17 cellular contexts compared by ENCODE assay signal in genomic region chr3:134057006-134057832, GRCh38. TPM values are rescaled to one million over a fixed set of nuclear protein-coding genes. Genes with fewer than 3 reads are reported as not detected.
A peak's percentile ranks its signal among the peaks of the same experiment; 100 is the strongest.
DNase-seq lines count a peak whose midpoint lies in the region; ATAC-seq and TF ChIP-seq lines count a peak whose summit lies in the region.
"Had no signal": no experiment of that assay in that cellular context is flagged by ENCODE, and none has a peak within 500 bp of the region (broad histone marks: within the 10 kb centered on the region; RNA-seq: fewer than 3 reads in every experiment).

No MANE protein-coding gene starts in this region.

- H3K36me3 ChIP-seq in mammary epithelial cell (ENCODE audit: insufficient read depth, low read length) (no peaks in the 10 kb centered on the region), upper lobe of left lung (no peaks in the 10 kb centered on the region)
- H3K36me3 ChIP-seq: lower lobe of right lung, SJCRH30, tibial artery had no signal

- no peaks in the 10 kb centered on the region for H3K4me1 ChIP-seq in mammary epithelial cell (ENCODE audit: insufficient read depth, low read length)
- peaks cover 28 to 44% (median 37%) of the 10 kb centered on the region in 4 donors for H3K4me1 ChIP-seq in upper lobe of left lung
- H3K4me1 ChIP-seq: tibial artery had no signal

- BruUV-seq in mammary epithelial cell (replicated peaks; lab: Mats Ljungman, UMichigan), result no TSS peak

- CTCF ChIA-PET in activated CD8-positive, alpha-beta memory T cell treated with anti-CD3 and anti-CD28 coated beads, Interleukin-2, amount 10 ng/mL, durations not matched to agents 7 days and 5 days (lab: Charles Lee), result no interaction called here
- CTCF ChIA-PET in mammary epithelial cell (lab: Charles Lee; ENCODE audit: low non-redundant PET), result no interaction called here

- no peaks in the 10 kb centered on the region for H4K20me1 ChIP-seq in mammary epithelial cell (ENCODE audit: insufficient read depth, low read length)

- H3K79me2 ChIP-seq in mammary epithelial cell (ENCODE audit: insufficient read depth, low read length), result no peaks in the 10 kb centered on the region

- no peak overlapping the region for H3K9ac ChIP-seq in mammary epithelial cell (ENCODE audit: insufficient read depth, low read length)
- H3K9ac ChIP-seq: KMS-11 had no signal

- no peak overlapping the region for H3K4me3 ChIP-seq in mammary epithelial cell (replicated peaks in 1 of 3; ENCODE audit: insufficient read depth in 1 of 3, low read depth in 2 of 3, low read length in 3 of 3)
- H3K4me3 ChIP-seq in upper lobe of left lung, result no peak overlapping the region
- H3K4me3 ChIP-seq: lower lobe of right lung, SJCRH30, smooth muscle cell, tibial artery had no signal

- no peaks in the 10 kb centered on the region for H3K9me3 Mint-ChIP-seq in activated CD8-positive, alpha-beta memory T cell treated with anti-CD3 and anti-CD28 coated beads, Interleukin-2, amount 10 ng/mL, durations not matched to agents 7 days and 5 days (ENCODE audit: low read depth)

- intact Hi-C loops in mammary epithelial cell (cut with micrococcal nuclease), result no loop called here
- intact Hi-C loops in left colon (cut with DNase I, micrococcal nuclease), result no loop called here

- no peak for ATAC-seq in activated CD8-positive, alpha-beta memory T cell treated with anti-CD3 and anti-CD28 coated beads, Interleukin-2, amount 10 ng/mL, durations not matched to agents 7 days and 5 days
- ATAC-seq in left colon (peak; percentile 4), upper lobe of left lung (ENCODE audit: low FRiP score in 2 of 2) (no peak), HG03039 (IDR thresholded peaks at IDR 0.05; ENCODE audit: unreplicated experiment) (no peak), GM18519 (IDR thresholded peaks at IDR 0.05; ENCODE audit: low FRiP score, unreplicated experiment) (no peak)
- ATAC-seq: activated CD8-positive, alpha-beta T cell treated with anti-CD3 and anti-CD28 coated beads, Interleukin-2, amount 10 ng/mL, durations not matched to agents 7 days and 5 days had no signal

- in situ Hi-C loops in mammary epithelial cell (cut with MboI; ENCODE audit: low sequenced_read_pairs in 2 of 2), result no loop called here

- peak; percentile 30 for DNase-seq in activated CD8-positive, alpha-beta memory T cell treated with anti-CD3 and anti-CD28 coated beads, Interleukin-2, amount 50 U/mL, for 48 hours
- DNase-seq in activated CD8-positive, alpha-beta memory T cell treated with anti-CD3 and anti-CD28 coated beads, Interleukin-2, amount 10 ng/mL, durations not matched to agents 7 days and 5 days, result no peak
- DNase-seq in mammary epithelial cell (peak; percentile 46), left colon (no peak), upper lobe of left lung (peak in 1 of 2 donors; percentile 8), cerebellar nuclear complex (lab: John Stamatoyannopoulos, UW) (no peak)
- DNase-seq: activated CD8-positive, alpha-beta T cell treated with anti-CD3 and anti-CD28 coated beads, Interleukin-2, amount 10 ng/mL, durations not matched to agents 7 days and 5 days; activated gamma-delta T cell treated with Interleukin-2 at 50 U/mL for 16 hours; hippocampal formation; lower lobe of right lung; NCI-H187; SJCRH30 had no signal

- no peak overlapping the region for H3K4me2 ChIP-seq in mammary epithelial cell (ENCODE audit: insufficient read depth, low read depth, low read length)
- H3K4me2 ChIP-seq: KMS-11, smooth muscle cell had no signal

- peaks cover 2% of the 10 kb centered on the region for H3K4me1 Mint-ChIP-seq in activated CD8-positive, alpha-beta memory T cell treated with anti-CD3 and anti-CD28 coated beads, Interleukin-2, amount 10 ng/mL, durations not matched to agents 7 days and 5 days

- TF ChIP-seq CTCF in mammary epithelial cell (conservative IDR thresholded peaks at IDR 0.05 in 1 of 2, IDR thresholded peaks at IDR 0.05 in 1 of 2; ENCODE audit: extremely low read depth in 1 of 2, insufficient read depth in 1 of 2, low read depth in 1 of 2, low read length in 2 of 2) (no peak), upper lobe of left lung (IDR thresholded peaks at IDR 0.05) (no peak)

- no peak overlapping the region for H3K4me3 Mint-ChIP-seq in activated CD8-positive, alpha-beta memory T cell treated with anti-CD3 and anti-CD28 coated beads, Interleukin-2, amount 10 ng/mL, durations not matched to agents 7 days and 5 days
- H3K4me3 Mint-ChIP-seq: activated CD8-positive, alpha-beta T cell treated with anti-CD3 and anti-CD28 coated beads, Interleukin-2, amount 10 ng/mL, durations not matched to agents 7 days and 5 days had no signal

- dilution Hi-C loops in mammary epithelial cell (cut with HindIII; ENCODE audit: low sequenced_read_pairs), result no loop called here

- no peak overlapping the region for H2AFZ ChIP-seq in mammary epithelial cell (ENCODE audit: low read depth, low read length)

- no peak overlapping the region for H3K27ac Mint-ChIP-seq in activated CD8-positive, alpha-beta memory T cell treated with anti-CD3 and anti-CD28 coated beads, Interleukin-2, amount 10 ng/mL, durations not matched to agents 7 days and 5 days
- H3K27ac Mint-ChIP-seq: activated CD8-positive, alpha-beta T cell treated with anti-CD3 and anti-CD28 coated beads, Interleukin-2, amount 10 ng/mL, durations not matched to agents 7 days and 5 days had no signal

- H3K27me3 ChIP-seq in mammary epithelial cell (ENCODE audit: insufficient read depth, low read length) (peaks cover 2% of the 10 kb centered on the region), upper lobe of left lung (no peaks in the 10 kb centered on the region)
- H3K27me3 ChIP-seq: SJCRH30, tibial artery had no signal

- H3K9me3 ChIP-seq in mammary epithelial cell (replicated peaks; ENCODE audit: insufficient read depth, low read length), result no peaks in the 10 kb centered on the region
- no peaks in the 10 kb centered on the region for H3K9me3 ChIP-seq in upper lobe of left lung
- H3K9me3 ChIP-seq: lower lobe of right lung, SJCRH30, tibial artery had no signal

- no peak for TF ChIP-seq EP300 in upper lobe of left lung (IDR thresholded peaks at IDR 0.05)

- H3K27ac ChIP-seq in mammary epithelial cell (ENCODE audit: insufficient read depth, low read depth, low read length) (no peak overlapping the region), upper lobe of left lung (peak overlapping the region; percentile 6 to 70 (median 67))
- H3K27ac ChIP-seq: KMS-11, lower lobe of right lung, SJCRH30, tibial artery had no signal

- H3K36me3 Mint-ChIP-seq in activated CD8-positive, alpha-beta memory T cell treated with anti-CD3 and anti-CD28 coated beads, Interleukin-2, amount 10 ng/mL, durations not matched to agents 7 days and 5 days, result no peaks in the 10 kb centered on the region

- peaks cover 10% of the 10 kb centered on the region for H3K27me3 Mint-ChIP-seq in activated CD8-positive, alpha-beta memory T cell treated with anti-CD3 and anti-CD28 coated beads, Interleukin-2, amount 10 ng/mL, durations not matched to agents 7 days and 5 days

- TF ChIP-seq POLR2A in upper lobe of left lung (IDR thresholded peaks at IDR 0.05), result no peak

- 44% methylated on average over 4 of the region's 4 CpGs for WGBS in mammary epithelial cell (ENCODE audit: low coverage, missing lambda C conversion rate)
- 70 to 72% methylated on average over 3 to 4 of the region's 4 CpGs for WGBS in upper lobe of left lung, 2 donors

RNA-seq across cellular contexts. Expression of gene SLCO2A1, which starts 27.5 kb away (rescaled TPM):
- not detected for total RNA-seq in activated CD8-positive, alpha-beta memory T cell treated with anti-CD3 and anti-CD28 coated beads, Interleukin-2, amount 10 ng/mL, durations not matched to agents 7 days and 5 days
- total RNA-seq in mammary epithelial cell (1 to 10 TPM in 1 of 2 donors, under 1 TPM in 1; 0.38 to 2.2 TPM), left colon (10 to 100 TPM; 50.6 to 57.7 TPM), upper lobe of left lung (100 to 1,000 TPM in 5 of 6 donors, 10 to 100 TPM in 1; 56.2 to 308 (median 133) TPM)
- polyA plus RNA-seq in mammary epithelial cell, result 0.83 TPM
- 0.52 TPM for polyA minus RNA-seq in mammary epithelial cell
- total RNA-seq: activated CD8-positive, alpha-beta T cell treated with anti-CD3 and anti-CD28 coated beads, Interleukin-2, amount 10 ng/mL, durations not matched to agents 7 days and 5 days; SJCRH30 had no signal

Comparison
In these comparisons a context has a peak if more than half of its experiments do, and no peak if none do; other contexts are left out.
1. DNase-seq: peak in activated CD8-positive, alpha-beta memory T cell treated with anti-CD3 and anti-CD28 coated beads, Interleukin-2, amount 50 U/mL, for 48 hours (single experiment) and mammary epithelial cell (single experiment); none in activated CD8-positive, alpha-beta memory T cell treated with anti-CD3 and anti-CD28 coated beads, Interleukin-2, amount 10 ng/mL, durations not matched to agents 7 days and 5 days (single experiment), left colon (0 of 2) and cerebellar nuclear complex (0 of 2).
2. RNA of gene SLCO2A1, which starts 27.5 kb away (total RNA-seq): 56.2 to 308 TPM in upper lobe of left lung and 50.6 to 57.7 TPM in left colon; 0.38 to 2.2 TPM in mammary epithelial cell and not detected in activated CD8-positive, alpha-beta memory T cell treated with anti-CD3 and anti-CD28 coated beads, Interleukin-2, amount 10 ng/mL, durations not matched to agents 7 days and 5 days; every median in the first group is over 10 times any median in the second.